ENCODE assay signal across 17 cellular contexts in genomic region chr9:136274786-136275654, GRCh38. TPM values are rescaled to one million over a fixed set of nuclear protein-coding genes. Genes with fewer than 3 reads are reported as not detected.
DNase-seq lines count a peak whose midpoint lies in the region; ATAC-seq and TF ChIP-seq lines count a peak whose summit lies in the region.
"Had no signal": no experiment of that assay in that cellular context is flagged by ENCODE, and none has a peak within 500 bp of the region (broad histone marks: within the 10 kb centered on the region; RNA-seq: fewer than 3 reads in every experiment).

No MANE protein-coding gene starts in this region.

- no peak overlapping the region for H3K9ac ChIP-seq in neural progenitor cell
- H3K9ac ChIP-seq: BLaER1 treated with 17β-estradiol and CSF1 and Interleukin-3, amounts not matched to agents 10 nM and 100 nM; GM23248 had no signal

- H2AFZ ChIP-seq in neural progenitor cell (replicated peaks) = no peak overlapping the region
- H2AFZ ChIP-seq: GM23248 had no signal

- H3K36me3 Mint-ChIP-seq in neural progenitor cell = no peaks in the 10 kb centered on the region
- H3K36me3 Mint-ChIP-seq: CD8-positive, alpha-beta T cell had no signal

- H3K4me2 ChIP-seq in neural progenitor cell = no peak overlapping the region
- H3K4me2 ChIP-seq: BLaER1 treated with 17β-estradiol and CSF1 and Interleukin-3, amounts not matched to agents 10 nM and 100 nM had no signal

- H3K27ac ChIP-seq in RWPE2 (ENCODE audit: poor library complexity, severe bottlenecking) = no peak overlapping the region
- no peak overlapping the region for H3K27ac ChIP-seq in neural progenitor cell
- no peak overlapping the region for H3K27ac ChIP-seq in upper lobe of right lung
- H3K27ac ChIP-seq: BLaER1 treated with 17β-estradiol and CSF1 and Interleukin-3, amounts not matched to agents 10 nM and 100 nM; GM23248 had no signal

- H3K27me3 ChIP-seq in RWPE2 (ENCODE audit: insufficient read depth, poor library complexity, severe bottlenecking) (peaks cover 12% of the 10 kb centered on the region), neural progenitor cell (no peaks in the 10 kb centered on the region), upper lobe of right lung (peaks cover 38% of the 10 kb centered on the region)

- H3K4me1 Mint-ChIP-seq in neural progenitor cell = no peaks in the 10 kb centered on the region
- H3K4me1 Mint-ChIP-seq: B cell had no signal

- H3K4me3 Mint-ChIP-seq in neural progenitor cell = peak overlapping the region; percentile 48
- H3K4me3 Mint-ChIP-seq: B cell; CD8-positive, alpha-beta T cell; HFFc6 had no signal

- H3F3A ChIP-seq in neural progenitor cell (ENCODE audit: low read depth) = no peaks in the 10 kb centered on the region

- H3K4me1 ChIP-seq in RWPE2 (ENCODE audit: insufficient read depth, poor library complexity, severe bottlenecking) = no peaks in the 10 kb centered on the region
- H3K4me1 ChIP-seq in neural progenitor cell = no peaks in the 10 kb centered on the region
- H3K4me1 ChIP-seq in upper lobe of right lung = no peaks in the 10 kb centered on the region

- peak; percentile 9; the same call in 1 of the 3 replicates for ATAC-seq in RWPE2 (ENCODE audit: low read depth)
- peak; percentile 9 for ATAC-seq in esophagus mucosa
- ATAC-seq in upper lobe of right lung = peak; percentile 8
- no peak for ATAC-seq in GM19324 (IDR thresholded peaks at IDR 0.05; ENCODE audit: low FRiP score, unreplicated experiment)
- ATAC-seq: CD8-positive, alpha-beta T cell had no signal

- H3K9me3 ChIP-seq in RWPE2 (ENCODE audit: severe bottlenecking) = no peaks in the 10 kb centered on the region
- no peaks in the 10 kb centered on the region for H3K9me3 ChIP-seq in neural progenitor cell (ENCODE audit: low read depth)
- no peaks in the 10 kb centered on the region for H3K9me3 ChIP-seq in upper lobe of right lung
- H3K9me3 ChIP-seq: BLaER1 treated with 17β-estradiol and CSF1 and Interleukin-3, amounts not matched to agents 10 nM and 100 nM had no signal

- no peak overlapping the region for H3K27ac Mint-ChIP-seq in neural progenitor cell
- H3K27ac Mint-ChIP-seq: B cell; CD8-positive, alpha-beta T cell; HFFc6 had no signal

- peaks cover 2% of the 10 kb centered on the region for H3K9me3 Mint-ChIP-seq in neural progenitor cell
- H3K9me3 Mint-ChIP-seq: CD8-positive, alpha-beta T cell had no signal

- intact Hi-C loops in upper lobe of right lung (cut with DNase I) = no loop called here

- H3K27me3 Mint-ChIP-seq in neural progenitor cell (ENCODE audit: insufficient read depth, low read depth) = peaks cover 6% of the 10 kb centered on the region

- H3K4me3 ChIP-seq in RWPE2 (ENCODE audit: severe bottlenecking) = no peak overlapping the region
- H3K4me3 ChIP-seq in neural progenitor cell = no peak overlapping the region
- H3K4me3 ChIP-seq in upper lobe of right lung = no peak overlapping the region
- H3K4me3 ChIP-seq: BLaER1 treated with 17β-estradiol and CSF1 and Interleukin-3, amounts not matched to agents 10 nM and 100 nM; GM23248 had no signal

- no peaks in the 10 kb centered on the region for H3K36me3 ChIP-seq in RWPE2 (ENCODE audit: low read depth)
- no peaks in the 10 kb centered on the region for H3K36me3 ChIP-seq in neural progenitor cell
- no peaks in the 10 kb centered on the region for H3K36me3 ChIP-seq in upper lobe of right lung
- H3K36me3 ChIP-seq: BLaER1 treated with 17β-estradiol and CSF1 and Interleukin-3, amounts not matched to agents 10 nM and 100 nM had no signal

- no peaks in the 10 kb centered on the region for H4K20me1 ChIP-seq in neural progenitor cell (ENCODE audit: low read depth)

- H3K79me2 ChIP-seq in neural progenitor cell (ENCODE audit: low read depth) = no peaks in the 10 kb centered on the region

- TF ChIP-seq CTCF in RWPE2 (IDR thresholded peaks at IDR 0.05; ENCODE audit: poor library complexity, severe bottlenecking) = no peak
- no peak for TF ChIP-seq CTCF in neural progenitor cell (IDR thresholded peaks at IDR 0.05)
- no peak for TF ChIP-seq CTCF in upper lobe of right lung (IDR thresholded peaks at IDR 0.05)

- DNase-seq in RWPE2 (ENCODE audit: low spot score) (no peak), neural progenitor cell (ENCODE audit: low spot score) (no peak), upper lobe of right lung (no peak), SIG-M5 treated with dmso at 0.1 percent for 504 hours (lab: John Stamatoyannopoulos, UW; ENCODE audit: unreplicated experiment) (no peak), NCI-H2081 treated with DMSO at 0.1 percent for 48 hours (lab: John Stamatoyannopoulos, UW) (no peak)
- DNase-seq: Calu3, DMS53, DND-41, EL, GM23248, HCEC 1CT, HFFc6 had no signal

RNA-seq across cellular contexts. Expression of gene CCDC187, which starts 28.9 kb away (rescaled TPM):
- total RNA-seq in esophagus mucosa (not detected), neural progenitor cell (ENCODE audit: low replicate concordance) (0.09 TPM in 1 of 2 replicates, not detected in the other), upper lobe of right lung (0.09 TPM)
- total RNA-seq: GM23248, HFFc6 had no signal

RNA-seq across cellular contexts. Expression of gene QSOX2, which starts 29.4 kb away (rescaled TPM):
- total RNA-seq in esophagus mucosa (3.0 TPM), neural progenitor cell (ENCODE audit: low replicate concordance) (17.1 and 19.6 TPM in 2 replicates), upper lobe of right lung (13.1 TPM)

RNA-seq across cellular contexts. Expression of gene GPSM1, which starts 52.3 kb away (rescaled TPM):
- total RNA-seq in esophagus mucosa (1.2 TPM), neural progenitor cell (ENCODE audit: low replicate concordance) (6.2 and 39.7 TPM in 2 replicates), upper lobe of right lung (27.3 TPM)
